ENCODE assay signal across 10 cellular contexts in the genomic region with DNA sequence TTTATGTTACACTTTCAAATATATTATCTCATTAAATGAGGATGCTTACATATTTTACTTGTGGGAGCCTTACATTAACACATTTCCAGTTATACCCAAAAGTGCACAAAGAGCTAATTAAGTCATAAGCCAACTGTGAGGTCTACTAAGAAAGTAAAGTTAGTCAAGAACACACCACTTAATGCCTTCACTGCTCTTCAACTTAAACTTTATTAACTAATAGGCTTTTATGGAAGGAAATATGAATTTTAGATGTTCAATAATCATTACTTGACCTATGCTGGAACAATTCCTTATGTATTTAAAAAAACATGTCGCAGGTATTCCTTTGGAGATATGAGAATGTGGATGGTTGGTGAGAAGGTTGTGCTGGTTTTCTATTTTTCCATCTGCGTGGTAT. TPM values are rescaled to one million over a fixed set of nuclear protein-coding genes. Genes with fewer than 3 reads are reported as not detected.
DNase-seq lines count a peak whose midpoint lies in the region; FAIRE-seq and TF ChIP-seq lines count a peak whose summit lies in the region.
"Had no signal": no experiment of that assay in that cellular context is flagged by ENCODE, and none has a peak within 500 bp of the region (broad histone marks: within the 10 kb centered on the region; RNA-seq: fewer than 3 reads in every experiment).

No MANE protein-coding gene starts in this region.

- H3K4me3 ChIP-seq in SU-DHL-6 (ENCODE audit: insufficient read depth, low read length, poor library complexity, severe bottlenecking) (peak overlapping the region; percentile 79), iPS-15b (ENCODE audit: low read depth, low read length) (peak overlapping the region; percentile 76), stomach (peak overlapping the region in 3 of 4 donors; percentile 42 to 55 (median 54)), small intestine (ENCODE audit: low read depth in 1 of 2, low read length in 2 of 2) (peak overlapping the region in 1 of 2 donors; percentile 63)

- no peaks in the 10 kb centered on the region for H3K27me3 Mint-ChIP-seq in activated CD4-positive, alpha-beta T cell treated with anti-CD3 and anti-CD28 coated beads, Interleukin-2, amount 10 ng/mL, durations not matched to agents 24 days and 14 days

- peak overlapping the region; percentile 99 for H3K4me3 Mint-ChIP-seq in activated CD4-positive, alpha-beta T cell treated with anti-CD3 and anti-CD28 coated beads, Interleukin-2, amount 10 ng/mL, durations not matched to agents 24 days and 14 days

- intact Hi-C loops in activated CD4-positive, alpha-beta T cell treated with anti-CD3 and anti-CD28 coated beads, Interleukin-2, amount 10 ng/mL, durations not matched to agents 24 days and 14 days (cut with micrococcal nuclease): loop anchor here (1.0 to 10.0 kb wide), 11 partner anchors 9 to 1972 kb away; partner anchors contain the start of genes CHD1, PAM and SLCO4C1
- intact Hi-C loops in stomach (cut with DNase I; ENCODE audit: low total_unique reads): no loop called here

- peaks cover 8% of the 10 kb centered on the region for H3K4me1 ChIP-seq in iPS-15b (ENCODE audit: control insufficient read depth, insufficient read depth, low read length)
- peaks cover 0 to 45% (median 23%) of the 10 kb centered on the region in 4 donors for H3K4me1 ChIP-seq in stomach
- peaks cover 0 to 2% of the 10 kb centered on the region in 2 donors for H3K4me1 ChIP-seq in small intestine (ENCODE audit: control insufficient read depth in 2 of 2, insufficient read depth in 1 of 2, low read depth in 1 of 2, low read length in 1 of 2)

- H3K9ac ChIP-seq in SU-DHL-6 (ENCODE audit: low read length) (peak overlapping the region; percentile 69), iPS-15b (ENCODE audit: low read depth, low read length) (no peak overlapping the region)

- peaks cover 4% of the 10 kb centered on the region for H3K9me3 Mint-ChIP-seq in activated CD4-positive, alpha-beta T cell treated with anti-CD3 and anti-CD28 coated beads, Interleukin-2, amount 10 ng/mL, durations not matched to agents 24 days and 14 days

- H3K9me3 ChIP-seq in SU-DHL-6 (ENCODE audit: insufficient read depth, low read length) (no peaks in the 10 kb centered on the region), iPS-15b (ENCODE audit: control insufficient read depth, insufficient read depth, low read length) (no peaks in the 10 kb centered on the region), stomach (no peaks in the 10 kb centered on the region), small intestine (ENCODE audit: control insufficient read depth, low read depth) (no peaks in the 10 kb centered on the region)

- peak overlapping the region; percentile 99 for H3K4me2 ChIP-seq in SU-DHL-6 (ENCODE audit: low read depth, low read length, poor library complexity, severe bottlenecking)

- peaks cover 69% of the 10 kb centered on the region for H3F3A ChIP-seq in SU-DHL-6 (ENCODE audit: insufficient read depth)

- no peak for FAIRE-seq in small intestine (lab: Jason Lieb, UNC)
- FAIRE-seq: TTC549 had no signal

- no peak overlapping the region for H2AFZ ChIP-seq in SU-DHL-6 (ENCODE audit: low read depth, low read length, severe bottlenecking)

- peak overlapping the region; percentile 97 for H3K27ac Mint-ChIP-seq in activated CD4-positive, alpha-beta T cell treated with anti-CD3 and anti-CD28 coated beads, Interleukin-2, amount 10 ng/mL, durations not matched to agents 24 days and 14 days

- TF ChIP-seq POLR2A in stomach (IDR thresholded peaks at IDR 0.05): no peak

- peaks cover 39% of the 10 kb centered on the region for H3K4me1 Mint-ChIP-seq in activated CD4-positive, alpha-beta T cell treated with anti-CD3 and anti-CD28 coated beads, Interleukin-2, amount 10 ng/mL, durations not matched to agents 24 days and 14 days

- peaks cover 91% of the 10 kb centered on the region for H3K79me2 ChIP-seq in SU-DHL-6 (ENCODE audit: insufficient read depth, low read length)

- peaks cover 43% of the 10 kb centered on the region for H3K36me3 Mint-ChIP-seq in activated CD4-positive, alpha-beta T cell treated with anti-CD3 and anti-CD28 coated beads, Interleukin-2, amount 10 ng/mL, durations not matched to agents 24 days and 14 days (ENCODE audit: low read depth)

- H3K36me3 ChIP-seq in SU-DHL-6 (ENCODE audit: low read length) (peaks cover 30% of the 10 kb centered on the region), iPS-15b (ENCODE audit: control insufficient read depth, insufficient read depth, low read length) (no peaks in the 10 kb centered on the region), stomach (no peaks in the 10 kb centered on the region), small intestine (ENCODE audit: control insufficient read depth in 2 of 2, insufficient read depth in 2 of 2, low read length in 2 of 2) (no peaks in the 10 kb centered on the region)
- H3K36me3 ChIP-seq: cardiac muscle cell had no signal

- 76 to 92% (median 83%) methylated on average over 2 of the region's 2 CpGs for WGBS in stomach, 5 donors
- 75 to 90% (median 86%) methylated on average over 2 of the region's 2 CpGs for WGBS in small intestine, 3 donors

- no peaks in the 10 kb centered on the region for H4K20me1 ChIP-seq in SU-DHL-6 (ENCODE audit: low read depth, low read length)

- H3K27ac ChIP-seq in SU-DHL-6 (ENCODE audit: low read depth, low read length) (peak overlapping the region; percentile 98), stomach (peak overlapping the region in 4 of 5 donors; percentile 68 to 85 (median 79)), small intestine (ENCODE audit: low read depth in 1 of 2, low read length in 1 of 2) (peak overlapping the region in 1 of 2 donors; percentile 88)
- H3K27ac ChIP-seq: cardiac muscle cell had no signal

- TF ChIP-seq EP300 in stomach (IDR thresholded peaks at IDR 0.05): no peak

- no peaks in the 10 kb centered on the region for H3K9me2 ChIP-seq in SU-DHL-6 (replicated peaks; ENCODE audit: insufficient read depth, low read length)

- TF ChIP-seq CTCF in SU-DHL-6 (IDR thresholded peaks at IDR 0.05; ENCODE audit: insufficient read depth, low read length, poor library complexity, severe bottlenecking) (no peak), stomach (IDR thresholded peaks at IDR 0.05) (no peak)

- DNase-seq in activated CD4-positive, alpha-beta T cell treated with anti-CD3 and anti-CD28 coated beads, Interleukin-2, amount 10 ng/mL, durations not matched to agents 24 days and 14 days: no peak
- no peak for DNase-seq in activated CD4-positive, alpha-beta T cell treated with anti-CD3 and anti-CD28 coated beads, Interleukin-2, amount 50 U/mL, for 4 hours
- DNase-seq in stomach (no peak), pons (ENCODE audit: low spot score) (no peak), NCI-H82 (lab: John Stamatoyannopoulos, UW) (no peak), small intestine (no peak)

- H3K27me3 ChIP-seq in SU-DHL-6 (ENCODE audit: low read length) (no peaks in the 10 kb centered on the region), iPS-15b (ENCODE audit: control insufficient read depth, insufficient read depth, low read length) (peaks cover 49% of the 10 kb centered on the region), stomach (peaks cover 2 to 48% (median 12%) of the 10 kb centered on the region in 3 donors), small intestine (ENCODE audit: control insufficient read depth in 2 of 2, insufficient read depth in 2 of 2, low read length in 2 of 2) (peaks cover 0 to 4% of the 10 kb centered on the region in 2 donors)

RNA-seq across cellular contexts. Expression of gene ST8SIA4, which starts 3.4 kb away (rescaled TPM):
- total RNA-seq in activated CD4-positive, alpha-beta T cell treated with anti-CD3 and anti-CD28 coated beads, Interleukin-2, amount 10 ng/mL, durations not matched to agents 24 days and 14 days: 61.3 and 62.3 TPM in 2 replicates
- 1 to 10 TPM in 4 of 5 donors, under 1 TPM in 1; 0.29 to 7.7 (median 2.9) TPM for total RNA-seq in stomach
- polyA plus RNA-seq in stomach: 1 to 10 TPM in 1 of 3 donors, under 1 TPM in 2; 0.38 to 1.1 (median 0.44) TPM
- polyA plus RNA-seq in small intestine: 1 to 10 TPM in 2 of 3 donors, under 1 TPM in 1; 0.27 to 1.8 (median 1.3) TPM
